Comparison of ENCODE assay signal across 24 cellular contexts in genomic region chr1:246077476-246077875, GRCh38.
DNase-seq lines count a peak whose midpoint lies in the region; ATAC-seq, FAIRE-seq and TF ChIP-seq lines count a peak whose summit lies in the region.
"Had no signal": no experiment of that assay in that cellular context is flagged by ENCODE, and none has a peak within 500 bp of the region (broad histone marks: within the 10 kb centered on the region; RNA-seq: fewer than 3 reads in every experiment).

No MANE protein-coding gene starts in this region.

- CTCF ChIA-PET in endothelial cell of umbilical vein (lab: Charles Lee): interaction anchor here (0.7 to 1.3 kb wide), 4 partner anchors 10 to 203 kb away, joined by 3 read pairs; no protein-coding TSS in a partner anchor

- dilution Hi-C loops in endothelial cell of umbilical vein (cut with MboI; ENCODE audit: extremely low pct_ligation_motif_present, low sequenced_read_pairs): no loop called here

- intact Hi-C loops in endothelial cell of umbilical vein (cut with micrococcal nuclease): no loop called here

- peak; percentile 10 to 60 for DNase-seq in dermis microvascular lymphatic vessel endothelial cell (ENCODE audit: low read depth in 2 of 2)
- DNase-seq in endothelial cell of umbilical vein (ENCODE audit: low read depth, low spot score): peak; percentile 3
- DNase-seq in COR-L47 (lab: John Stamatoyannopoulos, UW): no peak
- no peak for DNase-seq in NCI-H1092 (lab: John Stamatoyannopoulos, UW)
- DNase-seq: AML-193; CD4-positive, alpha-beta T cell; CD8-positive, alpha-beta T cell; DMS 273 treated with DMSO at 0.1 percent for 48 hours; DMS153; DMS53; DMS79; DND-41; EL; GDM1 had no signal

- H3K4me2 ChIP-seq in Loucy (ENCODE audit: low read depth, low read length, poor library complexity, severe bottlenecking): peak overlapping the region; percentile 33
- H3K4me2 ChIP-seq in endothelial cell of umbilical vein (ENCODE audit: insufficient read depth, low read length): no peak overlapping the region
- H3K4me2 ChIP-seq: A549; BLaER1 treated with 17β-estradiol and CSF1 and Interleukin-3, amounts not matched to agents 10 nM and 100 nM had no signal

- no peak for TF ChIP-seq POLR2A in endothelial cell of umbilical vein (IDR thresholded peaks at IDR 0.05; ENCODE audit: low read depth, low read length)

- no peak for ATAC-seq in GM21576 (IDR thresholded peaks at IDR 0.05; ENCODE audit: unreplicated experiment)
- ATAC-seq: A549; CD8-positive, alpha-beta T cell; GM12878 had no signal

- POLR2A ChIA-PET in endothelial cell of umbilical vein (lab: Charles Lee): no interaction called here

- H3K4me1 ChIP-seq in Loucy (ENCODE audit: insufficient read depth, low read length, poor library complexity, severe bottlenecking): peaks cover 55% of the 10 kb centered on the region
- no peaks in the 10 kb centered on the region for H3K4me1 ChIP-seq in endothelial cell of umbilical vein (ENCODE audit: control insufficient read depth, extremely low read depth, insufficient read depth, low read length)
- H3K4me1 ChIP-seq: A549 had no signal

- H3K9ac ChIP-seq in Loucy (ENCODE audit: low read depth, low read length, poor library complexity, severe bottlenecking) (no peak overlapping the region), endothelial cell of umbilical vein (replicated peaks; ENCODE audit: extremely low read depth, insufficient read depth, low read length) (no peak overlapping the region)
- H3K9ac ChIP-seq: BLaER1 treated with 17β-estradiol and CSF1 and Interleukin-3, amounts not matched to agents 10 nM and 100 nM had no signal

- H4K20me1 ChIP-seq in Loucy (ENCODE audit: insufficient read depth, low read length, poor library complexity, severe bottlenecking) (no peaks in the 10 kb centered on the region), endothelial cell of umbilical vein (replicated peaks; ENCODE audit: control insufficient read depth, extremely low read depth, insufficient read depth, low read length) (no peaks in the 10 kb centered on the region)
- H4K20me1 ChIP-seq: BLaER1 treated with 17β-estradiol and CSF1 and Interleukin-3, amounts not matched to agents 10 nM and 100 nM had no signal

- H2AFZ ChIP-seq in Loucy (ENCODE audit: low read length) (no peak overlapping the region), endothelial cell of umbilical vein (ENCODE audit: low read depth, low read length) (no peak overlapping the region)

- no peaks in the 10 kb centered on the region for H3K9me2 ChIP-seq in Loucy (replicated peaks; ENCODE audit: low read depth, low read length)

- H3K4me3 ChIP-seq in Loucy (ENCODE audit: low read length, poor library complexity, severe bottlenecking): no peak overlapping the region
- H3K4me3 ChIP-seq in endothelial cell of umbilical vein (replicated peaks in 1 of 3; ENCODE audit: insufficient read depth in 1 of 3, low read depth in 1 of 3, low read length in 3 of 3): no peak overlapping the region
- H3K4me3 ChIP-seq: A549; BLaER1 treated with 17β-estradiol and CSF1 and Interleukin-3, amounts not matched to agents 10 nM and 100 nM; GM12878 had no signal

- no peaks in the 10 kb centered on the region for H3K9me1 ChIP-seq in endothelial cell of umbilical vein (replicated peaks; ENCODE audit: control insufficient read depth, extremely low read depth, insufficient read depth, low read length)

- no peak for TF ChIP-seq CTCF in Loucy (conservative IDR thresholded peaks at IDR 0.05; ENCODE audit: low read length)
- no peak for TF ChIP-seq CTCF in VCaP (conservative IDR thresholded peaks at IDR 0.05)
- no peak for TF ChIP-seq CTCF in endothelial cell of umbilical vein (IDR thresholded peaks at IDR 0.05; ENCODE audit: extremely low read depth in 1 of 2, insufficient read depth in 1 of 2, low read depth in 1 of 2, low read length in 2 of 2)

- peaks cover 5% of the 10 kb centered on the region; the same call in 1 of the 2 replicates for H3K79me2 ChIP-seq in Loucy (ENCODE audit: insufficient read depth, low read length)
- no peaks in the 10 kb centered on the region for H3K79me2 ChIP-seq in endothelial cell of umbilical vein (ENCODE audit: control insufficient read depth, insufficient read depth, low read length)

- H3K27me3 ChIP-seq in Loucy (ENCODE audit: insufficient read depth, low read length, poor library complexity, severe bottlenecking): no peaks in the 10 kb centered on the region
- H3K27me3 ChIP-seq in endothelial cell of umbilical vein (ENCODE audit: control insufficient read depth in 2 of 2, insufficient read depth in 2 of 2, low read length in 2 of 2): no peaks in the 10 kb centered on the region
- H3K27me3 ChIP-seq: BLaER1 treated with 17β-estradiol and CSF1 and Interleukin-3, amounts not matched to agents 10 nM and 100 nM had no signal

- H3K9me3 ChIP-seq in Loucy (ENCODE audit: insufficient read depth, low read depth, low read length) (peaks cover 8% of the 10 kb centered on the region; the same call in 1 of the 2 replicates), endothelial cell of umbilical vein (replicated peaks; ENCODE audit: control insufficient read depth, insufficient read depth, low read length) (no peaks in the 10 kb centered on the region)

- no peaks in the 10 kb centered on the region for H3K36me3 ChIP-seq in Loucy (ENCODE audit: insufficient read depth, low read length)
- H3K36me3 ChIP-seq in endothelial cell of umbilical vein (ENCODE audit: control insufficient read depth in 2 of 2, extremely low read depth in 1 of 2, insufficient read depth in 2 of 2, low read length in 2 of 2): no peaks in the 10 kb centered on the region

- peak overlapping the region; percentile 34 for H3K27ac ChIP-seq in VCaP
- H3K27ac ChIP-seq in endothelial cell of umbilical vein (ENCODE audit: insufficient read depth, low read depth, low read length): no peak overlapping the region
- H3K27ac ChIP-seq: 22Rv1; A549; BLaER1 treated with 17β-estradiol and CSF1 and Interleukin-3, amounts not matched to agents 10 nM and 100 nM; C4-2B had no signal

- FAIRE-seq in endothelial cell of umbilical vein (lab: Jason Lieb, UNC): no peak
- FAIRE-seq: A549, GM12878, GM12892, GM18507 had no signal

- H3F3A ChIP-seq in Loucy (ENCODE audit: low read depth): peaks cover 6% of the 10 kb centered on the region

- no TSS peak for BruUV-seq in endothelial cell of umbilical vein (replicated peaks; lab: Mats Ljungman, UMichigan)

TF ChIP-seq in endothelial cell of umbilical vein, 7 proteins besides CTCF, POLR2A, EP300 and RAD21:
- no peak for TF ChIP-seq MYC (IDR thresholded peaks at IDR 0.05; ENCODE audit: low read depth, low read length)
- TF ChIP-seq EZH2 (IDR thresholded peaks at IDR 0.05; ENCODE audit: borderline replicate concordance, low read depth, low read length, severe bottlenecking): no peak
- no peak for TF ChIP-seq POLR2AphosphoS5 (IDR thresholded peaks at IDR 0.05; ENCODE audit: insufficient read depth, low read depth, low read length)
- TF ChIP-seq GATA2 (IDR thresholded peaks at IDR 0.05; ENCODE audit: insufficient read depth, insufficient read length, low read depth, low read length): no peak
- TF ChIP-seq MAX (IDR thresholded peaks at IDR 0.05; ENCODE audit: insufficient read depth, insufficient read length): no peak
- no peak for TF ChIP-seq JUN (IDR thresholded peaks at IDR 0.05; ENCODE audit: borderline replicate concordance, insufficient read depth, insufficient read length, low read depth)
- no peak for TF ChIP-seq FOS (IDR thresholded peaks at IDR 0.05; ENCODE audit: borderline replicate concordance, insufficient read depth, low read length)

Comparison
In these comparisons a context has a peak if more than half of its experiments do, and no peak if none do; other contexts are left out.
1. DNase-seq: peak in dermis microvascular lymphatic vessel endothelial cell (2 of 2) and endothelial cell of umbilical vein (single experiment); none in COR-L47 (single experiment) and NCI-H1092 (single experiment).